In the genomic region with DNA sequence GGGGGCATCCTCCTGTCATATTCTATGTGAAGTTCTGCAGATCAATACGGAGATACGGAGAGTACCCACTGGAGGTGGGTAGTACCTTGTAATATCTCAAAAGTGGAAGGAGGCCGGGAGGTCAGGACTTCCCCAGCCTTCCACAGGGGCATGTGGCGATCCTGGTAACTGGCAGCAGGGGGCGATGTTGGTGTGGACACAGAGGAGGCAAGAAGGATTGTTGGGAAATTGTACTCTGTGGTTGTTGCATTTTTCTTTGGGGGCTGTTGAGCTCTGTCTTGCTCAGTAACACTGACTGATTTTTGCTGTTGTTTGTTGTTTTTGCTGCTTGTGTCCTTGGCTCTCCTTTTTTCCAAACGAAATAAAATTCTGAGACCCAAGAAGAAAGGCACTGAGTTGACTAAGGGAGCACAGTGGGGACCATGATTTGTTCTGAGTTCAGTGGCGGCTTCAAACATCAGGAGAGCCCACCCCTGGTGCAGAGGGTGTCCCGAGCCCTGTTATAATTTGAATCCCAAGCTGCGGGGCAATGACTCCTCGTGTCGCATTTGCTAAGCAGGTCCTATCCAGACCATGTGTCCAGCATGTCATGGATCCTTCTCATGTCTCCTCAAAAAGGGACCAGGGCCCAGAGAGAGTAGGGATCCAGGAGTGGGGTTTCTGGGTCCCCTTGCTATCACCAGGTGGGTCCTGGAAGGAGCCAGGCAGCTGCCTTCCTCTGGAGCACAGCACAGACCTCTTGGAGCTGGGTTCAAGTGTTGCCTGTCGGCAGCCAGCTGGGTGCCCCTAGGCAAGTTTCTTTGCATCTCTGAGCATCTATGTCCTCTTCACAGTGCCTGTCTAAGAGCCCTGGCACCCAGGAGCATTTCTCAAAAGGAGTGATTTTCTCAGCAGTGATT, we compare ENCODE assay signal across 1 cellular context.
TF ChIP-seq lines count a peak whose summit lies in the region.

No MANE protein-coding gene starts in this region.

TF ChIP-seq in K562, 482 proteins besides CTCF, POLR2A, EP300 and RAD21 (continued from another document):
- TF ChIP-seq SIN3B (IDR thresholded peaks at IDR 0.05; ENCODE audit: low read depth) (no peak), TSC22D4 (tag; IDR thresholded peaks at IDR 0.05) (no peak), KLF16 (IDR thresholded peaks at IDR 0.05) (0 out of 2 replicates have a peak, but pooled peaks have one; percentile 36), ZFPM2 (CRISPR knock-in tag; IDR thresholded peaks at IDR 0.05) (no peak), ARHGAP35 (IDR thresholded peaks at IDR 0.05; ENCODE audit: partially characterized antibody) (no peak), TCFL5 (CRISPR knock-in tag; conservative IDR thresholded peaks at IDR 0.05) (no peak), DDX20 (tag; IDR thresholded peaks at IDR 0.05; ENCODE audit: low read depth) (no peak), SAFB2 (IDR thresholded peaks at IDR 0.05; ENCODE audit: borderline replicate concordance, low read depth, low read length, severe bottlenecking) (no peak), NR2C1 (IDR thresholded peaks at IDR 0.05) (no peak), NR2C1 (tag; IDR thresholded peaks at IDR 0.05) (no peak), ZNF696 (CRISPR knock-in tag; conservative IDR thresholded peaks at IDR 0.05) (no peak), NFIC (IDR thresholded peaks at IDR 0.05) (0 out of 2 replicates have a peak, but pooled peaks have one; percentile 11), CREM (IDR thresholded peaks at IDR 0.05; ENCODE audit: low read depth) (peak; percentile 36; the same call in 1 of the 2 replicates), SMARCE1 (IDR thresholded peaks at IDR 0.05) (no peak), PML (IDR thresholded peaks at IDR 0.05; ENCODE audit: low read length) (no peak), ZNF644 (tag; IDR thresholded peaks at IDR 0.05; ENCODE audit: low read depth) (no peak), HEY1 (CRISPR knock-in tag; IDR thresholded peaks at IDR 0.05; ENCODE audit: borderline replicate concordance) (no peak), BCOR (IDR thresholded peaks at IDR 0.05) (no peak), ZNF77 (CRISPR knock-in tag; IDR thresholded peaks at IDR 0.05) (no peak), NUFIP1 (IDR thresholded peaks at IDR 0.05; ENCODE audit: partially characterized antibody) (no peak), FIP1L1 (IDR thresholded peaks at IDR 0.05; ENCODE audit: low read depth, low read length, poor library complexity, severe bottlenecking) (no peak), NFATC3 (IDR thresholded peaks at IDR 0.05) (no peak), DIDO1 (tag; IDR thresholded peaks at IDR 0.05; ENCODE audit: low read depth) (no peak), CCNT2 (IDR thresholded peaks at IDR 0.05; ENCODE audit: borderline replicate concordance, extremely low read depth, insufficient read length, low read depth, low read length) (no peak), RBM34 (IDR thresholded peaks at IDR 0.05; ENCODE audit: borderline replicate concordance, insufficient read depth, low read length) (no peak), RBM14 (IDR thresholded peaks at IDR 0.05; ENCODE audit: borderline replicate concordance, insufficient read depth, low read depth, low read length) (no peak), NR2F6 (CRISPR knock-in tag; IDR thresholded peaks at IDR 0.05) (no peak), CBFA2T2 (conservative IDR thresholded peaks at IDR 0.05) (no peak), ZNF586 (CRISPR knock-in tag; conservative IDR thresholded peaks at IDR 0.05) (no peak)
- TF ChIP-seq, protein P1, sequence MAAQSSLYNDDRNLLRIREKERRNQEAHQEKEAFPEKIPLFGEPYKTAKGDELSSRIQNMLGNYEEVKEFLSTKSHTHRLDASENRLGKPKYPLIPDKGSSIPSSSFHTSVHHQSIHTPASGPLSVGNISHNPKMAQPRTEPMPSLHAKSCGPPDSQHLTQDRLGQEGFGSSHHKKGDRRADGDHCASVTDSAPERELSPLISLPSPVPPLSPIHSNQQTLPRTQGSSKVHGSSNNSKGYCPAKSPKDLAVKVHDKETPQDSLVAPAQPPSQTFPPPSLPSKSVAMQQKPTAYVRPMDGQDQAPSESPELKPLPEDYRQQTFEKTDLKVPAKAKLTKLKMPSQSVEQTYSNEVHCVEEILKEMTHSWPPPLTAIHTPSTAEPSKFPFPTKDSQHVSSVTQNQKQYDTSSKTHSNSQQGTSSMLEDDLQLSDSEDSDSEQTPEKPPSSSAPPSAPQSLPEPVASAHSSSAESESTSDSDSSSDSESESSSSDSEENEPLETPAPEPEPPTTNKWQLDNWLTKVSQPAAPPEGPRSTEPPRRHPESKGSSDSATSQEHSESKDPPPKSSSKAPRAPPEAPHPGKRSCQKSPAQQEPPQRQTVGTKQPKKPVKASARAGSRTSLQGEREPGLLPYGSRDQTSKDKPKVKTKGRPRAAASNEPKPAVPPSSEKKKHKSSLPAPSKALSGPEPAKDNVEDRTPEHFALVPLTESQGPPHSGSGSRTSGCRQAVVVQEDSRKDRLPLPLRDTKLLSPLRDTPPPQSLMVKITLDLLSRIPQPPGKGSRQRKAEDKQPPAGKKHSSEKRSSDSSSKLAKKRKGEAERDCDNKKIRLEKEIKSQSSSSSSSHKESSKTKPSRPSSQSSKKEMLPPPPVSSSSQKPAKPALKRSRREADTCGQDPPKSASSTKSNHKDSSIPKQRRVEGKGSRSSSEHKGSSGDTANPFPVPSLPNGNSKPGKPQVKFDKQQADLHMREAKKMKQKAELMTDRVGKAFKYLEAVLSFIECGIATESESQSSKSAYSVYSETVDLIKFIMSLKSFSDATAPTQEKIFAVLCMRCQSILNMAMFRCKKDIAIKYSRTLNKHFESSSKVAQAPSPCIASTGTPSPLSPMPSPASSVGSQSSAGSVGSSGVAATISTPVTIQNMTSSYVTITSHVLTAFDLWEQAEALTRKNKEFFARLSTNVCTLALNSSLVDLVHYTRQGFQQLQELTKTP (IDR thresholded peaks at IDR 0.05; ENCODE audit: low read depth in 1 of 2, partially characterized antibody in 2 of 2): peak in 1 of 2 experiments; percentile 33
- TF ChIP-seq, protein P2, sequence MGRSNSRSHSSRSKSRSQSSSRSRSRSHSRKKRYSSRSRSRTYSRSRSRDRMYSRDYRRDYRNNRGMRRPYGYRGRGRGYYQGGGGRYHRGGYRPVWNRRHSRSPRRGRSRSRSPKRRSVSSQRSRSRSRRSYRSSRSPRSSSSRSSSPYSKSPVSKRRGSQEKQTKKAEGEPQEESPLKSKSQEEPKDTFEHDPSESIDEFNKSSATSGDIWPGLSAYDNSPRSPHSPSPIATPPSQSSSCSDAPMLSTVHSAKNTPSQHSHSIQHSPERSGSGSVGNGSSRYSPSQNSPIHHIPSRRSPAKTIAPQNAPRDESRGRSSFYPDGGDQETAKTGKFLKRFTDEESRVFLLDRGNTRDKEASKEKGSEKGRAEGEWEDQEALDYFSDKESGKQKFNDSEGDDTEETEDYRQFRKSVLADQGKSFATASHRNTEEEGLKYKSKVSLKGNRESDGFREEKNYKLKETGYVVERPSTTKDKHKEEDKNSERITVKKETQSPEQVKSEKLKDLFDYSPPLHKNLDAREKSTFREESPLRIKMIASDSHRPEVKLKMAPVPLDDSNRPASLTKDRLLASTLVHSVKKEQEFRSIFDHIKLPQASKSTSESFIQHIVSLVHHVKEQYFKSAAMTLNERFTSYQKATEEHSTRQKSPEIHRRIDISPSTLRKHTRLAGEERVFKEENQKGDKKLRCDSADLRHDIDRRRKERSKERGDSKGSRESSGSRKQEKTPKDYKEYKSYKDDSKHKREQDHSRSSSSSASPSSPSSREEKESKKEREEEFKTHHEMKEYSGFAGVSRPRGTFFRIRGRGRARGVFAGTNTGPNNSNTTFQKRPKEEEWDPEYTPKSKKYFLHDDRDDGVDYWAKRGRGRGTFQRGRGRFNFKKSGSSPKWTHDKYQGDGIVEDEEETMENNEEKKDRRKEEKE (IDR thresholded peaks at IDR 0.05; ENCODE audit: borderline replicate concordance in 1 of 2, control insufficient read depth in 1 of 2, low read depth in 2 of 2, low read length in 1 of 2): no peak
- TF ChIP-seq, protein P3, sequence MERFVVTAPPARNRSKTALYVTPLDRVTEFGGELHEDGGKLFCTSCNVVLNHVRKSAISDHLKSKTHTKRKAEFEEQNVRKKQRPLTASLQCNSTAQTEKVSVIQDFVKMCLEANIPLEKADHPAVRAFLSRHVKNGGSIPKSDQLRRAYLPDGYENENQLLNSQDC (CRISPR knock-in tag; IDR thresholded peaks at IDR 0.05): no peak
- TF ChIP-seq, protein P4, sequence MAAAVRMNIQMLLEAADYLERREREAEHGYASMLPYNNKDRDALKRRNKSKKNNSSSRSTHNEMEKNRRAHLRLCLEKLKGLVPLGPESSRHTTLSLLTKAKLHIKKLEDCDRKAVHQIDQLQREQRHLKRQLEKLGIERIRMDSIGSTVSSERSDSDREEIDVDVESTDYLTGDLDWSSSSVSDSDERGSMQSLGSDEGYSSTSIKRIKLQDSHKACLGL (CRISPR knock-in tag; IDR thresholded peaks at IDR 0.05; ENCODE audit: borderline replicate concordance, poor library complexity, severe bottlenecking): no peak
- TF ChIP-seq, protein P5, sequence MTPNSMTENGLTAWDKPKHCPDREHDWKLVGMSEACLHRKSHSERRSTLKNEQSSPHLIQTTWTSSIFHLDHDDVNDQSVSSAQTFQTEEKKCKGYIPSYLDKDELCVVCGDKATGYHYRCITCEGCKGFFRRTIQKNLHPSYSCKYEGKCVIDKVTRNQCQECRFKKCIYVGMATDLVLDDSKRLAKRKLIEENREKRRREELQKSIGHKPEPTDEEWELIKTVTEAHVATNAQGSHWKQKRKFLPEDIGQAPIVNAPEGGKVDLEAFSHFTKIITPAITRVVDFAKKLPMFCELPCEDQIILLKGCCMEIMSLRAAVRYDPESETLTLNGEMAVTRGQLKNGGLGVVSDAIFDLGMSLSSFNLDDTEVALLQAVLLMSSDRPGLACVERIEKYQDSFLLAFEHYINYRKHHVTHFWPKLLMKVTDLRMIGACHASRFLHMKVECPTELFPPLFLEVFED (CRISPR knock-in tag; conservative IDR thresholded peaks at IDR 0.05): no peak
- TF ChIP-seq, protein P6, sequence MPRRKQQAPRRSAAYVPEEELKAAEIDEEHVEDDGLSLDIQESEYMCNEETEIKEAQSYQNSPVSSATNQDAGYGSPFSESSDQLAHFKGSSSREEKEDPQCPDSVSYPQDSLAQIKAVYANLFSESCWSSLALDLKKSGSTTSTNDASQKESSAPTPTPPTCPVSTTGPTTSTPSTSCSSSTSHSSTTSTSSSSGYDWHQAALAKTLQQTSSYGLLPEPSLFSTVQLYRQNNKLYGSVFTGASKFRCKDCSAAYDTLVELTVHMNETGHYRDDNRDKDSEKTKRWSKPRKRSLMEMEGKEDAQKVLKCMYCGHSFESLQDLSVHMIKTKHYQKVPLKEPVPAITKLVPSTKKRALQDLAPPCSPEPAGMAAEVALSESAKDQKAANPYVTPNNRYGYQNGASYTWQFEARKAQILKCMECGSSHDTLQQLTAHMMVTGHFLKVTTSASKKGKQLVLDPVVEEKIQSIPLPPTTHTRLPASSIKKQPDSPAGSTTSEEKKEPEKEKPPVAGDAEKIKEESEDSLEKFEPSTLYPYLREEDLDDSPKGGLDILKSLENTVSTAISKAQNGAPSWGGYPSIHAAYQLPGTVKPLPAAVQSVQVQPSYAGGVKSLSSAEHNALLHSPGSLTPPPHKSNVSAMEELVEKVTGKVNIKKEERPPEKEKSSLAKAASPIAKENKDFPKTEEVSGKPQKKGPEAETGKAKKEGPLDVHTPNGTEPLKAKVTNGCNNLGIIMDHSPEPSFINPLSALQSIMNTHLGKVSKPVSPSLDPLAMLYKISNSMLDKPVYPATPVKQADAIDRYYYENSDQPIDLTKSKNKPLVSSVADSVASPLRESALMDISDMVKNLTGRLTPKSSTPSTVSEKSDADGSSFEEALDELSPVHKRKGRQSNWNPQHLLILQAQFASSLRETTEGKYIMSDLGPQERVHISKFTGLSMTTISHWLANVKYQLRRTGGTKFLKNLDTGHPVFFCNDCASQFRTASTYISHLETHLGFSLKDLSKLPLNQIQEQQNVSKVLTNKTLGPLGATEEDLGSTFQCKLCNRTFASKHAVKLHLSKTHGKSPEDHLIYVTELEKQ (CRISPR knock-in tag; IDR thresholded peaks at IDR 0.05): no peak
- TF ChIP-seq, protein P7, sequence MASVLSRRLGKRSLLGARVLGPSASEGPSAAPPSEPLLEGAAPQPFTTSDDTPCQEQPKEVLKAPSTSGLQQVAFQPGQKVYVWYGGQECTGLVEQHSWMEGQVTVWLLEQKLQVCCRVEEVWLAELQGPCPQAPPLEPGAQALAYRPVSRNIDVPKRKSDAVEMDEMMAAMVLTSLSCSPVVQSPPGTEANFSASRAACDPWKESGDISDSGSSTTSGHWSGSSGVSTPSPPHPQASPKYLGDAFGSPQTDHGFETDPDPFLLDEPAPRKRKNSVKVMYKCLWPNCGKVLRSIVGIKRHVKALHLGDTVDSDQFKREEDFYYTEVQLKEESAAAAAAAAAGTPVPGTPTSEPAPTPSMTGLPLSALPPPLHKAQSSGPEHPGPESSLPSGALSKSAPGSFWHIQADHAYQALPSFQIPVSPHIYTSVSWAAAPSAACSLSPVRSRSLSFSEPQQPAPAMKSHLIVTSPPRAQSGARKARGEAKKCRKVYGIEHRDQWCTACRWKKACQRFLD (CRISPR knock-in tag; IDR thresholded peaks at IDR 0.05): no peak
- TF ChIP-seq, protein P8, sequence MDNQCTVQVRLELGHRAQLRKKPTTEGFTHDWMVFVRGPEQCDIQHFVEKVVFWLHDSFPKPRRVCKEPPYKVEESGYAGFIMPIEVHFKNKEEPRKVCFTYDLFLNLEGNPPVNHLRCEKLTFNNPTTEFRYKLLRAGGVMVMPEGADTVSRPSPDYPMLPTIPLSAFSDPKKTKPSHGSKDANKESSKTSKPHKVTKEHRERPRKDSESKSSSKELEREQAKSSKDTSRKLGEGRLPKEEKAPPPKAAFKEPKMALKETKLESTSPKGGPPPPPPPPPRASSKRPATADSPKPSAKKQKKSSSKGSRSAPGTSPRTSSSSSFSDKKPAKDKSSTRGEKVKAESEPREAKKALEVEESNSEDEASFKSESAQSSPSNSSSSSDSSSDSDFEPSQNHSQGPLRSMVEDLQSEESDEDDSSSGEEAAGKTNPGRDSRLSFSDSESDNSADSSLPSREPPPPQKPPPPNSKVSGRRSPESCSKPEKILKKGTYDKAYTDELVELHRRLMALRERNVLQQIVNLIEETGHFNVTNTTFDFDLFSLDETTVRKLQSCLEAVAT (IDR thresholded peaks at IDR 0.05): peak; percentile 39 to 75; a peak in 2 of 4 replicates
- TF ChIP-seq, protein P9, sequence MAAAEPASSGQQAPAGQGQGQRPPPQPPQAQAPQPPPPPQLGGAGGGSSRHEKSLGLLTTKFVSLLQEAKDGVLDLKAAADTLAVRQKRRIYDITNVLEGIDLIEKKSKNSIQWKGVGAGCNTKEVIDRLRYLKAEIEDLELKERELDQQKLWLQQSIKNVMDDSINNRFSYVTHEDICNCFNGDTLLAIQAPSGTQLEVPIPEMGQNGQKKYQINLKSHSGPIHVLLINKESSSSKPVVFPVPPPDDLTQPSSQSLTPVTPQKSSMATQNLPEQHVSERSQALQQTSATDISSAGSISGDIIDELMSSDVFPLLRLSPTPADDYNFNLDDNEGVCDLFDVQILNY (CRISPR knock-in tag; IDR thresholded peaks at IDR 0.05): no peak
- TF ChIP-seq, protein P10, sequence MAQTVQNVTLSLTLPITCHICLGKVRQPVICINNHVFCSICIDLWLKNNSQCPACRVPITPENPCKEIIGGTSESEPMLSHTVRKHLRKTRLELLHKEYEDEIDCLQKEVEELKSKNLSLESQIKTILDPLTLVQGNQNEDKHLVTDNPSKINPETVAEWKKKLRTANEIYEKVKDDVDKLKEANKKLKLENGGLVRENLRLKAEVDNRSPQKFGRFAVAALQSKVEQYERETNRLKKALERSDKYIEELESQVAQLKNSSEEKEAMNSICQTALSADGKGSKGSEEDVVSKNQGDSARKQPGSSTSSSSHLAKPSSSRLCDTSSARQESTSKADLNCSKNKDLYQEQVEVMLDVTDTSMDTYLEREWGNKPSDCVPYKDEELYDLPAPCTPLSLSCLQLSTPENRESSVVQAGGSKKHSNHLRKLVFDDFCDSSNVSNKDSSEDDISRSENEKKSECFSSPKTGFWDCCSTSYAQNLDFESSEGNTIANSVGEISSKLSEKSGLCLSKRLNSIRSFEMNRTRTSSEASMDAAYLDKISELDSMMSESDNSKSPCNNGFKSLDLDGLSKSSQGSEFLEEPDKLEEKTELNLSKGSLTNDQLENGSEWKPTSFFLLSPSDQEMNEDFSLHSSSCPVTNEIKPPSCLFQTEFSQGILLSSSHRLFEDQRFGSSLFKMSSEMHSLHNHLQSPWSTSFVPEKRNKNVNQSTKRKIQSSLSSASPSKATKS (CRISPR knock-in tag; IDR thresholded peaks at IDR 0.05): no peak
TF ChIP-seq in K562: peak in this region for 36.
